In the genomic region with DNA sequence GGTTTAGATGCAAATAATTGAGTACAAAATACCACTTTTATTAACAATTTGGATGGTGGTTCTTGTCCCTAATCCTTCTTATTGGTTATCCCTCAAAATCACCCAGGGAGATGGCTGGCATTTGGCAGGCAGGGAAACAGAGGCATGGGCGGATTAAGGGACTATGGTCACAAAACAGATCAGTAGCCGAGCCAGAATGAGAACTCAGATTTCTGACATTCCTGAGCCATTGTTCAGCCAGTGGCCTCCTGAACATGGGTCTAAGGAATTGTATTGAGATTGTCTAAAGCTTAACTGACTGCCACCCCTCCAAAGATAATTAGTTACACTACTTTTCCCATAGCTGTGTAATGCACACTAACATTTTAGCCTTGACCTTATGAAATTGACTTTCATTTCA, we compare ENCODE assay signal across 1 cellular context.
TF ChIP-seq lines count a peak whose summit lies in the region.

No MANE protein-coding gene starts in this region.

TF ChIP-seq in GM23338, 12 proteins besides CTCF, POLR2A, EP300 and RAD21:
- TF ChIP-seq POLR2AphosphoS5 (IDR thresholded peaks at IDR 0.05; ENCODE audit: low read depth) (no peak), ZNF114 (CRISPR knock-in tag; IDR thresholded peaks at IDR 0.05) (no peak), ZNF331 (CRISPR knock-in tag; IDR thresholded peaks at IDR 0.05; ENCODE audit: low read depth) (no peak), STAT1 (IDR thresholded peaks at IDR 0.05; ENCODE audit: unreplicated experiment) (no peak), NANOG (IDR thresholded peaks at IDR 0.05; ENCODE audit: borderline replicate concordance) (no peak), EZH2 (IDR thresholded peaks at IDR 0.05; ENCODE audit: low read depth, unreplicated experiment) (no peak), EZH2phosphoT487 (IDR thresholded peaks at IDR 0.05; ENCODE audit: unreplicated experiment) (no peak), CREB1 (CRISPR knock-in tag; IDR thresholded peaks at IDR 0.05; ENCODE audit: low read depth) (no peak), JUNB (IDR thresholded peaks at IDR 0.05; ENCODE audit: unreplicated experiment) (no peak), ETS1 (IDR thresholded peaks at IDR 0.05) (no peak)
- TF ChIP-seq, protein P1, sequence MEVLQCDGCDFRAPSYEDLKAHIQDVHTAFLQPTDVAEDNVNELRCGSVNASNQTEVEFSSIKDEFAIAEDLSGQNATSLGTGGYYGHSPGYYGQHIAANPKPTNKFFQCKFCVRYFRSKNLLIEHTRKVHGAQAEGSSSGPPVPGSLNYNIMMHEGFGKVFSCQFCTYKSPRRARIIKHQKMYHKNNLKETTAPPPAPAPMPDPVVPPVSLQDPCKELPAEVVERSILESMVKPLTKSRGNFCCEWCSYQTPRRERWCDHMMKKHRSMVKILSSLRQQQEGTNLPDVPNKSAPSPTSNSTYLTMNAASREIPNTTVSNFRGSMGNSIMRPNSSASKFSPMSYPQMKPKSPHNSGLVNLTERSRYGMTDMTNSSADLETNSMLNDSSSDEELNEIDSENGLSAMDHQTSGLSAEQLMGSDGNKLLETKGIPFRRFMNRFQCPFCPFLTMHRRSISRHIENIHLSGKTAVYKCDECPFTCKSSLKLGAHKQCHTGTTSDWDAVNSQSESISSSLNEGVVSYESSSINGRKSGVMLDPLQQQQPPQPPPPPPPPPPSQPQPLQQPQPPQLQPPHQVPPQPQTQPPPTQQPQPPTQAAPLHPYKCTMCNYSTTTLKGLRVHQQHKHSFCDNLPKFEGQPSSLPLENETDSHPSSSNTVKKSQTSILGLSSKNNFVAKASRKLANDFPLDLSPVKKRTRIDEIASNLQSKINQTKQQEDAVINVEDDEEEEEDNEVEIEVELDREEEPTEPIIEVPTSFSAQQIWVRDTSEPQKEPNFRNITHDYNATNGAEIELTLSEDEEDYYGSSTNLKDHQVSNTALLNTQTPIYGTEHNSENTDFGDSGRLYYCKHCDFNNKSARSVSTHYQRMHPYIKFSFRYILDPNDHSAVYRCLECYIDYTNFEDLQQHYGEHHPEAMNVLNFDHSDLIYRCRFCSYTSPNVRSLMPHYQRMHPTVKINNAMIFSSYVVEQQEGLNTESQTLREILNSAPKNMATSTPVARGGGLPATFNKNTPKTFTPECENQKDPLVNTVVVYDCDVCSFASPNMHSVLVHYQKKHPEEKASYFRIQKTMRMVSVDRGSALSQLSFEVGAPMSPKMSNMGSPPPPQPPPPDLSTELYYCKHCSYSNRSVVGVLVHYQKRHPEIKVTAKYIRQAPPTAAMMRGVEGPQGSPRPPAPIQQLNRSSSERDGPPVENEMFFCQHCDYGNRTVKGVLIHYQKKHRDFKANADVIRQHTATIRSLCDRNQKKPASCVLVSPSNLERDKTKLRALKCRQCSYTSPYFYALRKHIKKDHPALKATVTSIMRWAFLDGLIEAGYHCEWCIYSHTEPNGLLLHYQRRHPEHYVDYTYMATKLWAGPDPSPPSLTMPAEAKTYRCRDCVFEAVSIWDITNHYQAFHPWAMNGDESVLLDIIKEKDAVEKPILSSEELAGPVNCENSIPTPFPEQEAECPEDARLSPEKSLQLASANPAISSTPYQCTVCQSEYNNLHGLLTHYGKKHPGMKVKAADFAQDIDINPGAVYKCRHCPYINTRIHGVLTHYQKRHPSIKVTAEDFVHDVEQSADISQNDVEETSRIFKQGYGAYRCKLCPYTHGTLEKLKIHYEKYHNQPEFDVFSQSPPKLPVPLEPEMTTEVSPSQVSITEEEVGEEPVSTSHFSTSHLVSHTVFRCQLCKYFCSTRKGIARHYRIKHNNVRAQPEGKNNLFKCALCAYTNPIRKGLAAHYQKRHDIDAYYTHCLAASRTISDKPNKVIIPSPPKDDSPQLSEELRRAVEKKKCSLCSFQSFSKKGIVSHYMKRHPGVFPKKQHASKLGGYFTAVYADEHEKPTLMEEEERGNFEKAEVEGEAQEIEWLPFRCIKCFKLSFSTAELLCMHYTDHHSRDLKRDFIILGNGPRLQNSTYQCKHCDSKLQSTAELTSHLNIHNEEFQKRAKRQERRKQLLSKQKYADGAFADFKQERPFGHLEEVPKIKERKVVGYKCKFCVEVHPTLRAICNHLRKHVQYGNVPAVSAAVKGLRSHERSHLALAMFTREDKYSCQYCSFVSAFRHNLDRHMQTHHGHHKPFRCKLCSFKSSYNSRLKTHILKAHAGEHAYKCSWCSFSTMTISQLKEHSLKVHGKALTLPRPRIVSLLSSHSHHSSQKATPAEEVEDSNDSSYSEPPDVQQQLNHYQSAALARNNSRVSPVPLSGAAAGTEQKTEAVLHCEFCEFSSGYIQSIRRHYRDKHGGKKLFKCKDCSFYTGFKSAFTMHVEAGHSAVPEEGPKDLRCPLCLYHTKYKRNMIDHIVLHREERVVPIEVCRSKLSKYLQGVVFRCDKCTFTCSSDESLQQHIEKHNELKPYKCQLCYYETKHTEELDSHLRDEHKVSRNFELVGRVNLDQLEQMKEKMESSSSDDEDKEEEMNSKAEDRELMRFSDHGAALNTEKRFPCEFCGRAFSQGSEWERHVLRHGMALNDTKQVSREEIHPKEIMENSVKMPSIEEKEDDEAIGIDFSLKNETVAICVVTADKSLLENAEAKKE (CRISPR knock-in tag; IDR thresholded peaks at IDR 0.05), result no peak
- TF ChIP-seq, protein P2, sequence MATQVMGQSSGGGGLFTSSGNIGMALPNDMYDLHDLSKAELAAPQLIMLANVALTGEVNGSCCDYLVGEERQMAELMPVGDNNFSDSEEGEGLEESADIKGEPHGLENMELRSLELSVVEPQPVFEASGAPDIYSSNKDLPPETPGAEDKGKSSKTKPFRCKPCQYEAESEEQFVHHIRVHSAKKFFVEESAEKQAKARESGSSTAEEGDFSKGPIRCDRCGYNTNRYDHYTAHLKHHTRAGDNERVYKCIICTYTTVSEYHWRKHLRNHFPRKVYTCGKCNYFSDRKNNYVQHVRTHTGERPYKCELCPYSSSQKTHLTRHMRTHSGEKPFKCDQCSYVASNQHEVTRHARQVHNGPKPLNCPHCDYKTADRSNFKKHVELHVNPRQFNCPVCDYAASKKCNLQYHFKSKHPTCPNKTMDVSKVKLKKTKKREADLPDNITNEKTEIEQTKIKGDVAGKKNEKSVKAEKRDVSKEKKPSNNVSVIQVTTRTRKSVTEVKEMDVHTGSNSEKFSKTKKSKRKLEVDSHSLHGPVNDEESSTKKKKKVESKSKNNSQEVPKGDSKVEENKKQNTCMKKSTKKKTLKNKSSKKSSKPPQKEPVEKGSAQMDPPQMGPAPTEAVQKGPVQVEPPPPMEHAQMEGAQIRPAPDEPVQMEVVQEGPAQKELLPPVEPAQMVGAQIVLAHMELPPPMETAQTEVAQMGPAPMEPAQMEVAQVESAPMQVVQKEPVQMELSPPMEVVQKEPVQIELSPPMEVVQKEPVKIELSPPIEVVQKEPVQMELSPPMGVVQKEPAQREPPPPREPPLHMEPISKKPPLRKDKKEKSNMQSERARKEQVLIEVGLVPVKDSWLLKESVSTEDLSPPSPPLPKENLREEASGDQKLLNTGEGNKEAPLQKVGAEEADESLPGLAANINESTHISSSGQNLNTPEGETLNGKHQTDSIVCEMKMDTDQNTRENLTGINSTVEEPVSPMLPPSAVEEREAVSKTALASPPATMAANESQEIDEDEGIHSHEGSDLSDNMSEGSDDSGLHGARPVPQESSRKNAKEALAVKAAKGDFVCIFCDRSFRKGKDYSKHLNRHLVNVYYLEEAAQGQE (IDR thresholded peaks at IDR 0.05; ENCODE audit: unreplicated experiment), result no peak
